In genomic region chr7:20826243-20826642, GRCh38 we compare ENCODE assay signal across 2 cellular contexts.
TF ChIP-seq lines count a peak whose summit lies in the region.

No MANE protein-coding gene starts in this region.

TF ChIP-seq in GM23338, 12 proteins besides CTCF, POLR2A, EP300 and RAD21:
- TF ChIP-seq POLR2AphosphoS5 (IDR thresholded peaks at IDR 0.05; ENCODE audit: low read depth) (no peak), REST (IDR thresholded peaks at IDR 0.05; ENCODE audit: unreplicated experiment) (no peak), ZNF114 (CRISPR knock-in tag; IDR thresholded peaks at IDR 0.05) (no peak), EZH2phosphoT487 (IDR thresholded peaks at IDR 0.05; ENCODE audit: unreplicated experiment) (no peak), EZH2 (IDR thresholded peaks at IDR 0.05; ENCODE audit: low read depth, unreplicated experiment) (no peak), CREB1 (CRISPR knock-in tag; IDR thresholded peaks at IDR 0.05; ENCODE audit: low read depth) (no peak), ZNF462 (CRISPR knock-in tag; IDR thresholded peaks at IDR 0.05) (no peak), JUNB (IDR thresholded peaks at IDR 0.05; ENCODE audit: unreplicated experiment) (no peak), ZNF331 (CRISPR knock-in tag; IDR thresholded peaks at IDR 0.05; ENCODE audit: low read depth) (no peak), STAT1 (IDR thresholded peaks at IDR 0.05; ENCODE audit: unreplicated experiment) (no peak), NANOG (IDR thresholded peaks at IDR 0.05; ENCODE audit: borderline replicate concordance) (no peak), ETS1 (IDR thresholded peaks at IDR 0.05) (no peak)

TF ChIP-seq in H1, 55 proteins besides CTCF, POLR2A, EP300 and RAD21:
- TF ChIP-seq PHF8 (conservative IDR thresholded peaks at IDR 0.05; ENCODE audit: low read depth, low read length), result no peak
- TF ChIP-seq NANOG (IDR thresholded peaks at IDR 0.05; ENCODE audit: insufficient read depth, low read depth, low read length, poor library complexity, severe bottlenecking), result peak; percentile 16
